Comparison of ENCODE assay signal across 10 cellular contexts in genomic region chr11:121721961-121722360, GRCh38.
DNase-seq lines count a peak whose midpoint lies in the region; ATAC-seq, FAIRE-seq and TF ChIP-seq lines count a peak whose summit lies in the region.
"Had no signal": no experiment of that assay in that cellular context is flagged by ENCODE, and none has a peak within 500 bp of the region (broad histone marks: within the 10 kb centered on the region; RNA-seq: fewer than 3 reads in every experiment).

No MANE protein-coding gene starts in this region.

- peaks cover 10% of the 10 kb centered on the region; the same call in 1 of the 2 replicates for H3K4me1 ChIP-seq in HUES6 (ENCODE audit: control insufficient read depth, insufficient read depth, low read length)
- H3K4me1 ChIP-seq: foreskin keratinocyte had no signal

- no peak for ATAC-seq in GM21723 (IDR thresholded peaks at IDR 0.05; ENCODE audit: unreplicated experiment)
- ATAC-seq: K562 had no signal

- H3K4me3 ChIP-seq in HUES6 (ENCODE audit: low read depth, low read length) (peak overlapping the region; percentile 69), dorsolateral prefrontal cortex (peak overlapping the region; percentile 46 to 94 (median 66))
- H3K4me3 ChIP-seq: K562 had no signal

- H3K36me3 ChIP-seq in HUES6 (ENCODE audit: control insufficient read depth, insufficient read depth, low read length), result no peaks in the 10 kb centered on the region

- H3K27me3 ChIP-seq in HUES6 (ENCODE audit: control insufficient read depth, insufficient read depth, low read length), result peaks cover 33% of the 10 kb centered on the region; the same call in 1 of the 2 replicates
- no peaks in the 10 kb centered on the region for H3K27me3 ChIP-seq in dorsolateral prefrontal cortex

- DNase-seq in dorsolateral prefrontal cortex (peak in 8 of 10 donors; percentile 48 to 66 (median 54)), medulla oblongata (ENCODE audit: extremely low spot score) (peak; percentile 84), superior temporal gyrus (ENCODE audit: extremely low spot score) (peak; percentile 88), NCI-H524 treated with DMSO at 0.1 percent for 48 hours (lab: John Stamatoyannopoulos, UW) (no peak), NCI-H1105 treated with DMSO at 0.1 percent for 48 hours (lab: John Stamatoyannopoulos, UW) (no peak), RCC 7860 (ENCODE audit: low spot score) (no peak)

- no peaks in the 10 kb centered on the region for H3K9me3 ChIP-seq in HUES6 (ENCODE audit: control insufficient read depth, insufficient read depth, low read depth, low read length)

- no peak for FAIRE-seq in RCC 7860 (lab: Jason Lieb, UNC)
- FAIRE-seq: K562 had no signal

- intact Hi-C loops in dorsolateral prefrontal cortex (cut with DNase I), result loop anchor here (1.0 to 10.0 kb wide), 9 partner anchors 25 to 491 kb away; no protein-coding TSS in a partner anchor

- no peak overlapping the region for H3K27ac ChIP-seq in HUES6 (ENCODE audit: low read depth, low read length)
- peak overlapping the region; percentile 86 to 100 (median 99) for H3K27ac ChIP-seq in dorsolateral prefrontal cortex
- H3K27ac ChIP-seq: foreskin keratinocyte had no signal

- H3K9ac ChIP-seq in HUES6 (ENCODE audit: low read length), result peak overlapping the region; percentile 64

- peak in 2 of 56 donors; percentile 3 to 6 for TF ChIP-seq CTCF in dorsolateral prefrontal cortex (IDR thresholded peaks at IDR 0.05 in 54 of 56, conservative IDR thresholded peaks at IDR 0.05 in 2 of 56; ENCODE audit: low read depth in 1 of 56, partially characterized antibody in 56 of 56)

Comparison
In these comparisons a context has a peak if more than half of its experiments do, and no peak if none do; other contexts are left out.
1. DNase-seq: peak in dorsolateral prefrontal cortex (8 of 10), medulla oblongata (single experiment) and superior temporal gyrus (single experiment); none in NCI-H524 treated with DMSO at 0.1 percent for 48 hours (single experiment), NCI-H1105 treated with DMSO at 0.1 percent for 48 hours (single experiment) and RCC 7860 (single experiment).